In the genomic region with DNA sequence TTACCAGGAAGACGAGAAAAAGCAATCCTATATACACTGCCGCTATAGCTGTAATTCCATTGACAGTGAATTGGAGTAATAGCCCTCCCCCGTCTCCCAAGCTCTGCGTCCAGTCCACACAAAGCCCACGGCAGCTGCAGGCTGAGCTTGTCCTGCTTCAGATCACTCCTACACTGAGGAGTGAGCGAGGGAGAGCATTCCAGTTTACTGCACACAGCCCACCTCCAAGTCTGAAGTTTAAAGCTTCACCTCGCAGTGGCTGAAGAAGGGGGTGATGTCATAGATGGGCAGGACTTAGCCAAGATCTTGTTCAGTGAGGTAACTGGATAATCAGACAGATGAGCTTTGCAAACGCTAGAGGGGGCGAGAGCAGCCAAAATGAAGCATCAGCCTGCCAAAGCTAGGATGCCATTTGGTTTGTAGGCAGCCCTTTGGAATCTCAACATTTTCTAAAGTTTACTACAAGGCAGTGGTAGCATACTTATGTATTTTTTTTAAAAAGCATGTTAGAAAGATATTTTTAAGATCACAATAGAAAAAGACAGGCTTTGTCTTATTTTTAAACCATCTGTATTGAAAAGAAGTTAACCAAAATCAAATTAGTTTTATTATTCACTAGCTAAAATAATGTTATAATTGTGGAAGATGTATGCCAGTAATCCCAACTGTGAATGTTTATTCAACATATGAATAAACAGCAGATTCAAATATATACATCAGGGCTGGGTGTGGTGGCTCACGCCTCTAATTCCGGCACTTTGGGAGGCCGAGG, we compare ENCODE assay signal across 8 cellular contexts. TPM values are rescaled to one million over a fixed set of nuclear protein-coding genes. Genes with fewer than 3 reads are reported as not detected.
DNase-seq lines count a peak whose midpoint lies in the region; ATAC-seq, FAIRE-seq and TF ChIP-seq lines count a peak whose summit lies in the region.

TSS of gene FLRT3 (minus strand) at position 213 of the 772 bp plus-strand sequence. CDS start 10,106 bp downstream, outside the sequence.

- peak; percentile 100 for FAIRE-seq in A549 (lab: Jason Lieb, UNC)

- TF ChIP-seq CTCF in A549 (IDR thresholded peaks at IDR 0.05) (peak; percentile 94), type B pancreatic cell (conservative IDR thresholded peaks at IDR 0.05) (peak; percentile 91)

- peak within 1 kb of the TSS; percentile 62 for H3K9ac ChIP-seq in mesendoderm (ENCODE audit: low read length)

- ATAC-seq in A549: peak; percentile 98 to 99
- peak; percentile 85 for ATAC-seq in GM18499 (IDR thresholded peaks at IDR 0.05; ENCODE audit: insufficient read depth, unreplicated experiment)
- ATAC-seq in HG02852 (IDR thresholded peaks at IDR 0.05; ENCODE audit: unreplicated experiment): peak; percentile 95

- H3K36me3 Mint-ChIP-seq in type B pancreatic cell: no peaks in the 10 kb centered on the region

- no peaks in the 10 kb centered on the region for H3K9me3 Mint-ChIP-seq in type B pancreatic cell

- no peak within 1 kb of the TSS for H2BK15ac ChIP-seq in mesendoderm (replicated peaks; ENCODE audit: low read depth)

- H2BK5ac ChIP-seq in mesendoderm (ENCODE audit: low read length): no peak within 1 kb of the TSS

- H3K4me1 Mint-ChIP-seq in type B pancreatic cell (ENCODE audit: unreplicated experiment): peaks cover 11% of the 10 kb centered on the region

- POLR2A ChIA-PET in A549 (lab: Yijun Ruan, JAX): interaction anchor here (1.0 to 1.9 kb wide), 4 partner anchors 69 to 542 kb away, joined by 3 to 7 read pairs (median 5); no protein-coding TSS in a partner anchor

- peak within 1 kb of the TSS; percentile 79 for H3K56ac ChIP-seq in mesendoderm (ENCODE audit: low read length)

- no peak for TF ChIP-seq EP300 in A549 (IDR thresholded peaks at IDR 0.05)

- no peaks in the 10 kb centered on the region for H3K79me1 ChIP-seq in mesendoderm (ENCODE audit: low read length)

- H3K4ac ChIP-seq in mesendoderm (ENCODE audit: low read depth, low read length): peak within 1 kb of the TSS; percentile 52

- H3K27me3 ChIP-seq in mesendoderm (ENCODE audit: insufficient read depth, low read length, poor library complexity): no peaks in the 10 kb centered on the region

- H4K5ac ChIP-seq in mesendoderm (ENCODE audit: low read length): no peak within 1 kb of the TSS

- H3K79me2 ChIP-seq in mesendoderm (ENCODE audit: control insufficient read depth, insufficient read depth, low read length): no peaks in the 10 kb centered on the region

- H3K9me3 ChIP-seq in A549: no peaks in the 10 kb centered on the region

- peak; percentile 98 to 99 for TF ChIP-seq RAD21 in A549 (conservative IDR thresholded peaks at IDR 0.05 in 1 of 2, IDR thresholded peaks at IDR 0.05 in 1 of 2)

- H3K36me3 ChIP-seq in mesendoderm (ENCODE audit: control insufficient read depth, insufficient read depth, low read length): no peaks in the 10 kb centered on the region

- H3K4me2 ChIP-seq in A549 (peak within 1 kb of the TSS; percentile 83), mesendoderm (ENCODE audit: low read length) (peak within 1 kb of the TSS; percentile 33)

- H3K27ac ChIP-seq in A549 (peak within 1 kb of the TSS; percentile 73 to 76), mesendoderm (ENCODE audit: low read depth, low read length) (no peak within 1 kb of the TSS)

- peak within 1 kb of the TSS; percentile 92 for H3K18ac ChIP-seq in mesendoderm (ENCODE audit: low read length)

- TF ChIP-seq POLR2A in A549 (IDR thresholded peaks at IDR 0.05; ENCODE audit: low read length) (peak; percentile 97), erythroblast (IDR thresholded peaks at IDR 0.05; ENCODE audit: low read length) (no peak)

- H3K4me1 ChIP-seq in A549 (peaks cover 31% of the 10 kb centered on the region), mesendoderm (ENCODE audit: control insufficient read depth, low read depth, low read length) (peaks cover 1% of the 10 kb centered on the region)

- H3K4me3 Mint-ChIP-seq in type B pancreatic cell: peak within 1 kb of the TSS; percentile 89

- no peak within 1 kb of the TSS for H4K8ac ChIP-seq in mesendoderm (ENCODE audit: low read depth, low read length)

- H3K27ac Mint-ChIP-seq in type B pancreatic cell: peak within 1 kb of the TSS; percentile 94

- no peaks in the 10 kb centered on the region for H3K27me3 Mint-ChIP-seq in type B pancreatic cell

- H3K4me3 ChIP-seq in A549: peak within 1 kb of the TSS; percentile 67
- peak within 1 kb of the TSS; percentile 38 for H3K4me3 ChIP-seq in mesendoderm (ENCODE audit: low read length)

- H2BK120ac ChIP-seq in mesendoderm (ENCODE audit: low read depth, low read length): peak within 1 kb of the TSS; percentile 45

- peak; percentile 84 to 97 for DNase-seq in A549 (ENCODE audit: low read depth in 1 of 2, low spot score in 1 of 2)
- DNase-seq in NCI-H1092 treated with DMSO at 0.1 percent for 48 hours (lab: John Stamatoyannopoulos, UW): peak; percentile 94
- DNase-seq in SK-N-DZ (ENCODE audit: low spot score): peak; percentile 99
- DNase-seq in erythroblast (lab: John Stamatoyannopoulos, UW): peak; percentile 12 to 38
- peak; percentile 98 for DNase-seq in mesendoderm
- peak; percentile 83 for DNase-seq in type B pancreatic cell (ENCODE audit: extremely low spot score, unreplicated experiment)

- H2AK5ac ChIP-seq in mesendoderm (ENCODE audit: low read length): no peak within 1 kb of the TSS

- CTCF ChIA-PET in A549 (lab: Yijun Ruan, JAX): interaction anchor here (0.6 to 1.9 kb wide), 50 partner anchors 9 to 1685 kb away, joined by 3 to 16 read pairs (median 4); no protein-coding TSS in a partner anchor

- no peak within 1 kb of the TSS for H3K23ac ChIP-seq in mesendoderm (ENCODE audit: low read length)

- 24% methylated on average over 12 of the region's 12 CpGs for WGBS in A549 (ENCODE audit: missing lambda C conversion rate)
- WGBS in mesendoderm (ENCODE audit: extremely low coverage, insufficient coverage, low lambda C conversion rate): no CpG with 5 or more reads among the region's 12 CpGs

TF ChIP-seq in A549, 52 proteins besides CTCF, POLR2A, EP300 and RAD21:
- TF ChIP-seq RCOR1 (IDR thresholded peaks at IDR 0.05; ENCODE audit: low read depth, low read length) (no peak), JUN (IDR thresholded peaks at IDR 0.05) (peak; percentile 43 to 51; a peak in 1 of 5 replicates), CEBPB (IDR thresholded peaks at IDR 0.05) (peak in 1 of 2 experiments; percentile 27; a peak in 1 of 4 replicates), MAX (IDR thresholded peaks at IDR 0.05) (peak; percentile 50; the same call in 1 of the 2 replicates), FOSL2 (IDR thresholded peaks at IDR 0.05) (no peak), FOSL2 (CRISPR knock-in tag; IDR thresholded peaks at IDR 0.05) (peak; percentile 41; the same call in 1 of the 2 replicates), MAZ (IDR thresholded peaks at IDR 0.05; ENCODE audit: borderline replicate concordance, low read depth, low read length) (no peak), ZSCAN20 (CRISPR knock-in tag; IDR thresholded peaks at IDR 0.05) (no peak), PHF8 (IDR thresholded peaks at IDR 0.05; ENCODE audit: borderline replicate concordance, low read depth) (no peak), RFX5 (IDR thresholded peaks at IDR 0.05) (no peak), HOXA7 (CRISPR knock-in tag; IDR thresholded peaks at IDR 0.05) (no peak), SMC3 (IDR thresholded peaks at IDR 0.05) (peak; percentile 98), HES2 (IDR thresholded peaks at IDR 0.05) (no peak)

RNA-seq across cellular contexts. Expression of gene FLRT3, which starts in this region (rescaled TPM):
- 28.7 and 35.1 TPM in 2 replicates for polyA plus RNA-seq in A549 (2011; rRNA removed)
- polyA plus RNA-seq in A549 (2012; cell fraction: cytosol; rRNA removed): 1.6 and 1.7 TPM in 2 replicates
- polyA plus RNA-seq in A549 (2012; cell fraction: nucleus; rRNA removed): 1.6 and 2.3 TPM in 2 replicates
- polyA plus RNA-seq in A549 (2017; fragmentation: RNase III; extraction: RNeasy Plus Mini Kit Qiagen cat#74134 plus additional on column Dnase treatment): 2.6 to 3.8 TPM (median 3.4 TPM) in 3 replicates
- polyA minus RNA-seq in A549 (2011; rRNA and poly(A)+ RNA removed): 25.7 and 26.2 TPM in 2 replicates
- polyA plus RNA-seq in SK-N-DZ (2014; cell fraction: cytosol; rRNA removed): 34.3 and 38.2 TPM in 2 replicates
- polyA plus RNA-seq in SK-N-DZ (2014; cell fraction: nucleus; rRNA removed): 26.6 and 30.1 TPM in 2 replicates
- polyA plus RNA-seq in mesendoderm (2013, experiment 1 of 2): 8.9 TPM
- 8.2 TPM for polyA plus RNA-seq in mesendoderm (2013, experiment 2 of 2)
- total RNA-seq in type B pancreatic cell (ENCODE audit: low replicate concordance): 59.3 and 75.7 TPM in 2 replicates

Comparison
In these comparisons a context has a peak if more than half of its experiments do, and no peak if none do; other contexts are left out.
1. DNase-seq: peak in every context shown above with its lines; median percentile 99 in SK-N-DZ; 98 in mesendoderm; 94 in NCI-H1092 treated with DMSO at 0.1 percent for 48 hours; 90 in A549; 83 in type B pancreatic cell; 25 in erythroblast.